ENCODE assay signal across 8 cellular contexts in the genomic region with DNA sequence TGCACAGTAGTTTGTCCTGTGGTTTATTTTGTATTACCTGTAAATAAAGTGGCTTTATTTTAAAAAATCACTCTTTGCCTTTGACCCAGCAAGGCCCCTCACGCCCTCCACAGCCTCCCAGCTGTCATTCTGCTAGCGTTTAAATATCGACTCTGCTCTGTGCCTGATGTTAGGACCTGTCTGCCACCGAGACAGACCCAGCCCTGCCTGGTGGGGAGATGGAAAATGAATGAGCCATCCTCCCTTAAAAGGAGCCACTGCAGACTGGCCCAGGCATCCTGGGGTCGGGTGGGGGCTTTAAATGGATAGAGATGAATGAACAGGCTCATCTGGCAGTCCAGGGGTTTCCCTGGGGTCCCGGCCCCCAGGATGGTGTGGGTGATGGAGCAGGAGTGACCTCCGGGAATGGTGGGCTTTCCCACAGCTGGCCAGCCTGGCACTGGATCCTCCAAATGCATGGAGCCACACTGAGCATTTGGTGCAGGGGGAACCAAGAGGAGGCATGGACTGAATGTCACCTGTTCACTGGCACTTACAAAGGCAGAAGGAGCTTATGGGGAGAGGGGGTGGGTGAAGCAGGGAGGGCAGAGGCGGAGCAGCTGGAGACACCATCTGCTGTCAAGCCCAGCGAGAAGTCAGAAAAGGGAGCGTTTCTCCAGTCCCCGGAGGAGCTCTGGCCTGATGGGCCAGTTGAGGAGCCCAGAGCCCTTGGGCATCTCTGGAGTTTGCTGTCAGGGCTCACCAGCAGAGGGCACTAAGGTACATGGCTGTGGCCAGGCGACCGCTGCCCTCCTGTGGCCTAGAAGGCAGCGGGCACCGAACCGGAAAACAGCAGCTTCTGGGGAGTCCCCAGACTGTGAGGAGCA. TPM values are rescaled to one million over a fixed set of nuclear protein-coding genes. Genes with fewer than 3 reads are reported as not detected.
DNase-seq lines count a peak whose midpoint lies in the region; ATAC-seq and TF ChIP-seq lines count a peak whose summit lies in the region.

No MANE protein-coding gene starts in this region.

- no peaks in the 10 kb centered on the region for H3K9me3 Mint-ChIP-seq in brain

- H3K9me3 ChIP-seq in MG63: no peaks in the 10 kb centered on the region

- no peaks in the 10 kb centered on the region for H3K36me3 ChIP-seq in MG63

- DNase-seq in AG20443 (ENCODE audit: low spot score) (peak; percentile 74), MG63 (peak; percentile 46), SHP77 treated with DMSO at 0.1 percent for 48 hours (lab: John Stamatoyannopoulos, UW) (peak; percentile 58), iris pigment epithelial cell (ENCODE audit: low read depth) (peak; percentile 52)
- peak; percentile 60 to 63 for DNase-seq in stimulated activated CD8-positive, alpha-beta memory T cell treated with anti-CD3 and anti-CD28 coated beads, Interleukin-15, amount 100 ng/mL, for 48 hours (ENCODE audit: low read depth in 2 of 2)

- peak overlapping the region in 2 of 5 experiments; percentile 21 to 78 for H3K27ac Mint-ChIP-seq in brain

- peaks cover 7% of the 10 kb centered on the region for H3K36me3 Mint-ChIP-seq in brain

- no peak overlapping the region for H3K4me3 Mint-ChIP-seq in brain

- H3K27me3 ChIP-seq in MG63: no peaks in the 10 kb centered on the region

- H3K27me3 Mint-ChIP-seq in brain: peaks cover 6% of the 10 kb centered on the region

- H3K4me3 ChIP-seq in MG63: no peak overlapping the region

- ATAC-seq in GM18511 (IDR thresholded peaks at IDR 0.05; ENCODE audit: unreplicated experiment) (peak; percentile 73), HG03565 (IDR thresholded peaks at IDR 0.05; ENCODE audit: unreplicated experiment) (no peak)

- TF ChIP-seq CTCF in brain (conservative IDR thresholded peaks at IDR 0.05): peak; percentile 78 to 82

- H3K4me1 Mint-ChIP-seq in brain: peaks cover 7% of the 10 kb centered on the region

RNA-seq across cellular contexts. Expression of a gene that starts 11.9 kb away (rescaled TPM):
- total RNA-seq in MG63 (2014; rRNA removed; shearing (Covaris generic); ENCODE audit: low replicate concordance): not detected in 2 replicates
- polyA plus RNA-seq in brain (ENCODE audit: insufficient read depth, low read depth, low replicate concordance): 10.5 TPM

RNA-seq across cellular contexts. Expression of a gene that starts 47.7 kb away (rescaled TPM):
- 35.9 and 64.1 TPM in 2 replicates for total RNA-seq in MG63 (2014; rRNA removed; shearing (Covaris generic); ENCODE audit: low replicate concordance)
- polyA plus RNA-seq in brain (ENCODE audit: insufficient read depth, low read depth, low replicate concordance): 48.3 TPM
